ENCODE assay signal across 1 cellular context in the genomic region with DNA sequence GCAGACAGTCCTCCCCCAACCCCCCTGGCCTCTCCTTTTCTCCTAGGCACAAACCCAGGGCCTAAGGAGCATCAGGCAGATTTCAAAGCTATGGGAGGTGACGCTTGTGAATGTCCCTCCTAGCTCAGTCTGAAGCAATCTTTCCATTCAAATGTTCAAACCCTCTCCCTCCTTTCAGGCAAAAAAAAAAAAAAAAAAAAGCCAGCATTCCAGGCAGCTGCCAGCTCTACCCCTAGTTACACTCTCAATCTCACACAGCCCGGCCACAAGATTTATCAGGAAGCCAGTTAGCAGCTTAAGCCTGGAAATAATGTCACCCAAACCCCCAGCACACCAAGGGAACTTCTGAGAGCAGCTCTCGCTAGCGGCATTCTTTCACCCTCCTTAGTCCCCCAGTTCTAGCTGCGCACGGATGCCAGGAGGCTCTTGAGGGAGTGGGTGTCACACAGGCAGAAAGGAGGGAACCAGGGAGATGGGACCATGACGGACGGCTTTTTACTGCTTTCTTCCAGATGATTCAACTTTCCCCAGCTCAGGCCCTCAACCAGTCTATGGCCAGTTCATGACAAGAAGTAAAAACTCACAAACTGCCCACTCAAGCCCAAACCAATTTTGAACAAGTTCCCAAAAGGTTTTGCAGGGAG.
TF ChIP-seq lines count a peak whose summit lies in the region.

No MANE protein-coding gene starts in this region.

TF ChIP-seq in GM23338, 12 proteins besides CTCF, POLR2A, EP300 and RAD21:
- TF ChIP-seq, protein P1, sequence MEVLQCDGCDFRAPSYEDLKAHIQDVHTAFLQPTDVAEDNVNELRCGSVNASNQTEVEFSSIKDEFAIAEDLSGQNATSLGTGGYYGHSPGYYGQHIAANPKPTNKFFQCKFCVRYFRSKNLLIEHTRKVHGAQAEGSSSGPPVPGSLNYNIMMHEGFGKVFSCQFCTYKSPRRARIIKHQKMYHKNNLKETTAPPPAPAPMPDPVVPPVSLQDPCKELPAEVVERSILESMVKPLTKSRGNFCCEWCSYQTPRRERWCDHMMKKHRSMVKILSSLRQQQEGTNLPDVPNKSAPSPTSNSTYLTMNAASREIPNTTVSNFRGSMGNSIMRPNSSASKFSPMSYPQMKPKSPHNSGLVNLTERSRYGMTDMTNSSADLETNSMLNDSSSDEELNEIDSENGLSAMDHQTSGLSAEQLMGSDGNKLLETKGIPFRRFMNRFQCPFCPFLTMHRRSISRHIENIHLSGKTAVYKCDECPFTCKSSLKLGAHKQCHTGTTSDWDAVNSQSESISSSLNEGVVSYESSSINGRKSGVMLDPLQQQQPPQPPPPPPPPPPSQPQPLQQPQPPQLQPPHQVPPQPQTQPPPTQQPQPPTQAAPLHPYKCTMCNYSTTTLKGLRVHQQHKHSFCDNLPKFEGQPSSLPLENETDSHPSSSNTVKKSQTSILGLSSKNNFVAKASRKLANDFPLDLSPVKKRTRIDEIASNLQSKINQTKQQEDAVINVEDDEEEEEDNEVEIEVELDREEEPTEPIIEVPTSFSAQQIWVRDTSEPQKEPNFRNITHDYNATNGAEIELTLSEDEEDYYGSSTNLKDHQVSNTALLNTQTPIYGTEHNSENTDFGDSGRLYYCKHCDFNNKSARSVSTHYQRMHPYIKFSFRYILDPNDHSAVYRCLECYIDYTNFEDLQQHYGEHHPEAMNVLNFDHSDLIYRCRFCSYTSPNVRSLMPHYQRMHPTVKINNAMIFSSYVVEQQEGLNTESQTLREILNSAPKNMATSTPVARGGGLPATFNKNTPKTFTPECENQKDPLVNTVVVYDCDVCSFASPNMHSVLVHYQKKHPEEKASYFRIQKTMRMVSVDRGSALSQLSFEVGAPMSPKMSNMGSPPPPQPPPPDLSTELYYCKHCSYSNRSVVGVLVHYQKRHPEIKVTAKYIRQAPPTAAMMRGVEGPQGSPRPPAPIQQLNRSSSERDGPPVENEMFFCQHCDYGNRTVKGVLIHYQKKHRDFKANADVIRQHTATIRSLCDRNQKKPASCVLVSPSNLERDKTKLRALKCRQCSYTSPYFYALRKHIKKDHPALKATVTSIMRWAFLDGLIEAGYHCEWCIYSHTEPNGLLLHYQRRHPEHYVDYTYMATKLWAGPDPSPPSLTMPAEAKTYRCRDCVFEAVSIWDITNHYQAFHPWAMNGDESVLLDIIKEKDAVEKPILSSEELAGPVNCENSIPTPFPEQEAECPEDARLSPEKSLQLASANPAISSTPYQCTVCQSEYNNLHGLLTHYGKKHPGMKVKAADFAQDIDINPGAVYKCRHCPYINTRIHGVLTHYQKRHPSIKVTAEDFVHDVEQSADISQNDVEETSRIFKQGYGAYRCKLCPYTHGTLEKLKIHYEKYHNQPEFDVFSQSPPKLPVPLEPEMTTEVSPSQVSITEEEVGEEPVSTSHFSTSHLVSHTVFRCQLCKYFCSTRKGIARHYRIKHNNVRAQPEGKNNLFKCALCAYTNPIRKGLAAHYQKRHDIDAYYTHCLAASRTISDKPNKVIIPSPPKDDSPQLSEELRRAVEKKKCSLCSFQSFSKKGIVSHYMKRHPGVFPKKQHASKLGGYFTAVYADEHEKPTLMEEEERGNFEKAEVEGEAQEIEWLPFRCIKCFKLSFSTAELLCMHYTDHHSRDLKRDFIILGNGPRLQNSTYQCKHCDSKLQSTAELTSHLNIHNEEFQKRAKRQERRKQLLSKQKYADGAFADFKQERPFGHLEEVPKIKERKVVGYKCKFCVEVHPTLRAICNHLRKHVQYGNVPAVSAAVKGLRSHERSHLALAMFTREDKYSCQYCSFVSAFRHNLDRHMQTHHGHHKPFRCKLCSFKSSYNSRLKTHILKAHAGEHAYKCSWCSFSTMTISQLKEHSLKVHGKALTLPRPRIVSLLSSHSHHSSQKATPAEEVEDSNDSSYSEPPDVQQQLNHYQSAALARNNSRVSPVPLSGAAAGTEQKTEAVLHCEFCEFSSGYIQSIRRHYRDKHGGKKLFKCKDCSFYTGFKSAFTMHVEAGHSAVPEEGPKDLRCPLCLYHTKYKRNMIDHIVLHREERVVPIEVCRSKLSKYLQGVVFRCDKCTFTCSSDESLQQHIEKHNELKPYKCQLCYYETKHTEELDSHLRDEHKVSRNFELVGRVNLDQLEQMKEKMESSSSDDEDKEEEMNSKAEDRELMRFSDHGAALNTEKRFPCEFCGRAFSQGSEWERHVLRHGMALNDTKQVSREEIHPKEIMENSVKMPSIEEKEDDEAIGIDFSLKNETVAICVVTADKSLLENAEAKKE (CRISPR knock-in tag; IDR thresholded peaks at IDR 0.05) = no peak
- TF ChIP-seq STAT1 (IDR thresholded peaks at IDR 0.05; ENCODE audit: unreplicated experiment) (no peak), EZH2 (IDR thresholded peaks at IDR 0.05; ENCODE audit: low read depth, unreplicated experiment) (no peak), ZNF114 (CRISPR knock-in tag; IDR thresholded peaks at IDR 0.05) (no peak), CREB1 (CRISPR knock-in tag; IDR thresholded peaks at IDR 0.05; ENCODE audit: low read depth) (no peak), EZH2phosphoT487 (IDR thresholded peaks at IDR 0.05; ENCODE audit: unreplicated experiment) (no peak), JUNB (IDR thresholded peaks at IDR 0.05; ENCODE audit: unreplicated experiment) (no peak), POLR2AphosphoS5 (IDR thresholded peaks at IDR 0.05; ENCODE audit: low read depth) (no peak), NANOG (IDR thresholded peaks at IDR 0.05; ENCODE audit: borderline replicate concordance) (no peak), ZNF331 (CRISPR knock-in tag; IDR thresholded peaks at IDR 0.05; ENCODE audit: low read depth) (no peak)
- TF ChIP-seq, protein P2, sequence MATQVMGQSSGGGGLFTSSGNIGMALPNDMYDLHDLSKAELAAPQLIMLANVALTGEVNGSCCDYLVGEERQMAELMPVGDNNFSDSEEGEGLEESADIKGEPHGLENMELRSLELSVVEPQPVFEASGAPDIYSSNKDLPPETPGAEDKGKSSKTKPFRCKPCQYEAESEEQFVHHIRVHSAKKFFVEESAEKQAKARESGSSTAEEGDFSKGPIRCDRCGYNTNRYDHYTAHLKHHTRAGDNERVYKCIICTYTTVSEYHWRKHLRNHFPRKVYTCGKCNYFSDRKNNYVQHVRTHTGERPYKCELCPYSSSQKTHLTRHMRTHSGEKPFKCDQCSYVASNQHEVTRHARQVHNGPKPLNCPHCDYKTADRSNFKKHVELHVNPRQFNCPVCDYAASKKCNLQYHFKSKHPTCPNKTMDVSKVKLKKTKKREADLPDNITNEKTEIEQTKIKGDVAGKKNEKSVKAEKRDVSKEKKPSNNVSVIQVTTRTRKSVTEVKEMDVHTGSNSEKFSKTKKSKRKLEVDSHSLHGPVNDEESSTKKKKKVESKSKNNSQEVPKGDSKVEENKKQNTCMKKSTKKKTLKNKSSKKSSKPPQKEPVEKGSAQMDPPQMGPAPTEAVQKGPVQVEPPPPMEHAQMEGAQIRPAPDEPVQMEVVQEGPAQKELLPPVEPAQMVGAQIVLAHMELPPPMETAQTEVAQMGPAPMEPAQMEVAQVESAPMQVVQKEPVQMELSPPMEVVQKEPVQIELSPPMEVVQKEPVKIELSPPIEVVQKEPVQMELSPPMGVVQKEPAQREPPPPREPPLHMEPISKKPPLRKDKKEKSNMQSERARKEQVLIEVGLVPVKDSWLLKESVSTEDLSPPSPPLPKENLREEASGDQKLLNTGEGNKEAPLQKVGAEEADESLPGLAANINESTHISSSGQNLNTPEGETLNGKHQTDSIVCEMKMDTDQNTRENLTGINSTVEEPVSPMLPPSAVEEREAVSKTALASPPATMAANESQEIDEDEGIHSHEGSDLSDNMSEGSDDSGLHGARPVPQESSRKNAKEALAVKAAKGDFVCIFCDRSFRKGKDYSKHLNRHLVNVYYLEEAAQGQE (IDR thresholded peaks at IDR 0.05; ENCODE audit: unreplicated experiment) = no peak
- TF ChIP-seq, protein P3, sequence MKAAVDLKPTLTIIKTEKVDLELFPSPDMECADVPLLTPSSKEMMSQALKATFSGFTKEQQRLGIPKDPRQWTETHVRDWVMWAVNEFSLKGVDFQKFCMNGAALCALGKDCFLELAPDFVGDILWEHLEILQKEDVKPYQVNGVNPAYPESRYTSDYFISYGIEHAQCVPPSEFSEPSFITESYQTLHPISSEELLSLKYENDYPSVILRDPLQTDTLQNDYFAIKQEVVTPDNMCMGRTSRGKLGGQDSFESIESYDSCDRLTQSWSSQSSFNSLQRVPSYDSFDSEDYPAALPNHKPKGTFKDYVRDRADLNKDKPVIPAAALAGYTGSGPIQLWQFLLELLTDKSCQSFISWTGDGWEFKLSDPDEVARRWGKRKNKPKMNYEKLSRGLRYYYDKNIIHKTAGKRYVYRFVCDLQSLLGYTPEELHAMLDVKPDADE (IDR thresholded peaks at IDR 0.05) = no peak
